Comparison of ENCODE assay signal across 10 cellular contexts in genomic region chr14:103499709-103500108, GRCh38. TPM values are rescaled to one million over a fixed set of nuclear protein-coding genes. Genes with fewer than 3 reads are reported as not detected.
DNase-seq lines count a peak whose midpoint lies in the region; ATAC-seq and TF ChIP-seq lines count a peak whose summit lies in the region.
"Had no signal": no experiment of that assay in that cellular context is flagged by ENCODE, and none has a peak within 500 bp of the region (broad histone marks: within the 10 kb centered on the region; RNA-seq: fewer than 3 reads in every experiment).

No MANE protein-coding gene starts in this region.

- H2BK12ac ChIP-seq in mesenchymal stem cell (ENCODE audit: low read length in 2 of 2): no peak overlapping the region

- H3K4me3 Mint-ChIP-seq in activated CD8-positive, alpha-beta T cell treated with anti-CD3 and anti-CD28 coated beads for 36 hours: no peak overlapping the region

- no peak overlapping the region for H2BK15ac ChIP-seq in mesenchymal stem cell (ENCODE audit: low read depth, poor library complexity, severe bottlenecking)

- H3K4me3 ChIP-seq in left ventricle myocardium inferior (no peak overlapping the region), right atrium auricular region (no peak overlapping the region), mesenchymal stem cell (ENCODE audit: insufficient read depth in 1 of 2, low read depth in 1 of 2, low read length in 2 of 2) (no peak overlapping the region), upper lobe of right lung (no peak overlapping the region)

- CTCF ChIA-PET in activated CD8-positive, alpha-beta T cell treated with anti-CD3 and anti-CD28 coated beads for 36 hours (lab: Charles Lee): interaction anchor here (0.7 to 2.4 kb wide), 18 partner anchors 9 to 167 kb away, joined by 3 to 9 read pairs (median 4); no protein-coding TSS in a partner anchor

- peaks cover 78% of the 10 kb centered on the region for H3K36me3 ChIP-seq in left ventricle myocardium inferior
- H3K36me3 ChIP-seq in right atrium auricular region: peaks cover 59% of the 10 kb centered on the region
- peaks cover 55 to 84% of the 10 kb centered on the region in 2 experiments for H3K36me3 ChIP-seq in mesenchymal stem cell (ENCODE audit: control insufficient read depth in 1 of 2, insufficient read depth in 2 of 2, low read depth in 1 of 2, low read length in 2 of 2)
- H3K36me3 ChIP-seq in upper lobe of right lung: peaks cover 86% of the 10 kb centered on the region

- H3K14ac ChIP-seq in mesenchymal stem cell (ENCODE audit: low read length in 2 of 2): no peak overlapping the region

- H2BK120ac ChIP-seq in mesenchymal stem cell (ENCODE audit: low read depth, low read length): no peak overlapping the region

- H3K4ac ChIP-seq in mesenchymal stem cell (ENCODE audit: low read depth in 1 of 2, low read length in 2 of 2): no peak overlapping the region

- intact Hi-C loops in left ventricle myocardium inferior (cut with micrococcal nuclease) (loop anchor here (5.0 kb wide), 1 partner anchor 48 kb away; no protein-coding TSS in a partner anchor), upper lobe of right lung (cut with DNase I) (loop anchor here (5.0 kb wide), 1 partner anchor 48 kb away; no protein-coding TSS in a partner anchor)
- intact Hi-C loops in activated CD8-positive, alpha-beta T cell treated with anti-CD3 and anti-CD28 coated beads for 36 hours (cut with micrococcal nuclease): no loop called here

- no peak overlapping the region for H3K4me2 ChIP-seq in mesenchymal stem cell (ENCODE audit: low read length, poor library complexity, severe bottlenecking)

- H2AK5ac ChIP-seq in mesenchymal stem cell (ENCODE audit: low read length, severe bottlenecking): no peak overlapping the region

- DNase-seq in left ventricle myocardium inferior (no peak), right atrium auricular region (ENCODE audit: low spot score) (no peak), mesenchymal stem cell (no peak), upper lobe of right lung (no peak), cerebellum (ENCODE audit: low spot score) (no peak)
- DNase-seq in activated CD8-positive, alpha-beta T cell treated with anti-CD3 and anti-CD28 coated beads for 36 hours: no peak
- DNase-seq in stimulated activated CD4-positive, alpha-beta T cell treated with anti-CD3 and anti-CD28 coated beads, Interleukin-4, amount 100 ng/mL, for 24 hours: no peak
- DNase-seq: SHP77 treated with DMSO at 0.1 percent for 48 hours had no signal

- no peak overlapping the region for H3K18ac ChIP-seq in mesenchymal stem cell (ENCODE audit: low read depth in 1 of 2, low read length in 2 of 2)

- no peak overlapping the region for H2BK5ac ChIP-seq in mesenchymal stem cell (ENCODE audit: low read depth, low read length, poor library complexity, severe bottlenecking)

- peaks cover 8% of the 10 kb centered on the region for H3K4me1 Mint-ChIP-seq in activated CD8-positive, alpha-beta T cell treated with anti-CD3 and anti-CD28 coated beads for 36 hours (ENCODE audit: low read depth)

- 89% methylated on average over 8 of the region's 10 CpGs for WGBS in mesenchymal stem cell

- H3K79me1 ChIP-seq in mesenchymal stem cell (replicated peaks; ENCODE audit: low read length, poor library complexity, severe bottlenecking): peaks cover 42% of the 10 kb centered on the region

- H3K9me3 ChIP-seq in left ventricle myocardium inferior (replicated peaks) (no peaks in the 10 kb centered on the region), right atrium auricular region (no peaks in the 10 kb centered on the region), mesenchymal stem cell (ENCODE audit: control insufficient read depth, low read length) (no peaks in the 10 kb centered on the region), upper lobe of right lung (no peaks in the 10 kb centered on the region)

- H3K4me1 ChIP-seq in left ventricle myocardium inferior: peaks cover 48% of the 10 kb centered on the region
- H3K4me1 ChIP-seq in right atrium auricular region: peaks cover 0 to 22% of the 10 kb centered on the region in 2 donors
- peaks cover 4% of the 10 kb centered on the region for H3K4me1 ChIP-seq in mesenchymal stem cell (ENCODE audit: control insufficient read depth, insufficient read depth, low read depth, low read length)
- H3K4me1 ChIP-seq in upper lobe of right lung: peaks cover 10% of the 10 kb centered on the region

- no peak overlapping the region for H3K27ac Mint-ChIP-seq in activated CD8-positive, alpha-beta T cell treated with anti-CD3 and anti-CD28 coated beads for 36 hours

- no peak overlapping the region for H4K8ac ChIP-seq in mesenchymal stem cell (ENCODE audit: low read length)

- no peaks in the 10 kb centered on the region for H3K27me3 ChIP-seq in left ventricle myocardium inferior (ENCODE audit: low read depth)
- no peaks in the 10 kb centered on the region for H3K27me3 ChIP-seq in right atrium auricular region
- H3K27me3 ChIP-seq in mesenchymal stem cell (ENCODE audit: control insufficient read depth in 1 of 2, insufficient read depth in 1 of 2, low read length in 2 of 2): no peaks in the 10 kb centered on the region
- H3K27me3 ChIP-seq in upper lobe of right lung: no peaks in the 10 kb centered on the region

- no peaks in the 10 kb centered on the region for H3K27me3 Mint-ChIP-seq in activated CD8-positive, alpha-beta T cell treated with anti-CD3 and anti-CD28 coated beads for 36 hours

- ATAC-seq in activated CD8-positive, alpha-beta T cell treated with anti-CD3 and anti-CD28 coated beads for 36 hours: peak; percentile 14
- ATAC-seq in upper lobe of right lung (peak; percentile 24), GM19467 (IDR thresholded peaks at IDR 0.05; ENCODE audit: unreplicated experiment) (no peak)

- H3K9me3 Mint-ChIP-seq in activated CD8-positive, alpha-beta T cell treated with anti-CD3 and anti-CD28 coated beads for 36 hours: no peaks in the 10 kb centered on the region
- H3K9me3 Mint-ChIP-seq: immature natural killer cell had no signal

- H3K9ac ChIP-seq in mesenchymal stem cell (ENCODE audit: low read length): no peak overlapping the region

- no peak overlapping the region for H4K91ac ChIP-seq in mesenchymal stem cell (ENCODE audit: low read length)

- H2AFZ ChIP-seq in mesenchymal stem cell (ENCODE audit: low read depth, low read length): no peak overlapping the region

- POLR2A ChIA-PET in activated CD8-positive, alpha-beta T cell treated with anti-CD3 and anti-CD28 coated beads for 36 hours (lab: Charles Lee): interaction anchor here (1.0 kb wide), 1 partner anchor 62 kb away, joined by 4 read pairs; no protein-coding TSS in a partner anchor

- H3K36me3 Mint-ChIP-seq in activated CD8-positive, alpha-beta T cell treated with anti-CD3 and anti-CD28 coated beads for 36 hours (ENCODE audit: low read depth): peaks cover 30% of the 10 kb centered on the region

- H3K27ac ChIP-seq in left ventricle myocardium inferior (replicated peaks) (peak overlapping the region; percentile 2), right atrium auricular region (no peak overlapping the region), mesenchymal stem cell (ENCODE audit: low read length, poor library complexity, severe bottlenecking) (peak overlapping the region; percentile 3), upper lobe of right lung (no peak overlapping the region)

- no peak overlapping the region for H3K23ac ChIP-seq in mesenchymal stem cell (ENCODE audit: low read length in 2 of 2)

- TF ChIP-seq CTCF in left ventricle myocardium inferior (IDR thresholded peaks at IDR 0.05; ENCODE audit: borderline replicate concordance) (no peak), right atrium auricular region (IDR thresholded peaks at IDR 0.05) (no peak), upper lobe of right lung (IDR thresholded peaks at IDR 0.05) (no peak)
- TF ChIP-seq CTCF in activated CD8-positive, alpha-beta T cell treated with anti-CD3 and anti-CD28 coated beads for 36 hours (IDR thresholded peaks at IDR 0.05): no peak

RNA-seq across cellular contexts. Expression of gene CKB, which starts 22.9 kb away (rescaled TPM):
- total RNA-seq in left ventricle myocardium inferior (661 TPM), right atrium auricular region (100 to 1,000 TPM; 546 to 707 TPM), upper lobe of right lung (148 TPM), cerebellum (155 TPM)
- 1 to 10 TPM; 5.8 to 9.1 TPM for total RNA-seq in activated CD8-positive, alpha-beta T cell treated with anti-CD3 and anti-CD28 coated beads for 36 hours
- 46.1 TPM for polyA plus RNA-seq in mesenchymal stem cell (2013, experiment 1 of 2)
- polyA plus RNA-seq in mesenchymal stem cell (2013, experiment 2 of 2): 46.9 TPM

RNA-seq across cellular contexts. Expression of gene TRMT61A, which starts 29.3 kb away (rescaled TPM):
- total RNA-seq in left ventricle myocardium inferior: 5.9 TPM
- total RNA-seq in right atrium auricular region: 1 to 10 TPM; 4.4 to 7.4 TPM
- total RNA-seq in activated CD8-positive, alpha-beta T cell treated with anti-CD3 and anti-CD28 coated beads for 36 hours: 1 to 10 TPM; 9.9 TPM
- polyA plus RNA-seq in mesenchymal stem cell (2013, experiment 1 of 2): 3.6 TPM
- 3.8 TPM for polyA plus RNA-seq in mesenchymal stem cell (2013, experiment 2 of 2)
- 11.6 TPM for total RNA-seq in upper lobe of right lung
- 5.1 TPM for total RNA-seq in cerebellum

Comparison
In these comparisons a context has a peak if more than half of its experiments do, and no peak if none do; other contexts are left out.
1. H3K27ac ChIP-seq: peak in left ventricle myocardium inferior (single experiment) and mesenchymal stem cell (single experiment); none in right atrium auricular region (0 of 2) and upper lobe of right lung (single experiment).
2. RNA of gene CKB, which starts 22.9 kb away (total RNA-seq): 546 to 707 TPM in right atrium auricular region, 661 TPM in left ventricle myocardium inferior (single experiment), 155 TPM in cerebellum (single experiment) and 148 TPM in upper lobe of right lung (single experiment); 5.8 to 9.1 TPM in activated CD8-positive, alpha-beta T cell treated with anti-CD3 and anti-CD28 coated beads for 36 hours; every median in the first group is over 10 times any median in the second.